ENCODE assay signal across 22 cellular contexts in genomic region chr1:80401757-80402156, GRCh38.
"Had no signal": no experiment of that assay in that cellular context is flagged by ENCODE, and none has a peak within 500 bp of the region (broad histone marks: within the 10 kb centered on the region; RNA-seq: fewer than 3 reads in every experiment).

No MANE protein-coding gene starts in this region.

- H3K36me3 ChIP-seq: left ventricle myocardium inferior, neutrophil, right atrium auricular region, right lobe of liver, stomach, suprapubic skin, thoracic aorta, tibial artery, upper lobe of right lung had no signal

- DNase-seq: islet precursor cell; left ventricle myocardium inferior; mesendoderm; naive thymus-derived CD4-positive, alpha-beta T cell; occipital lobe; right lobe of liver; stimulated activated CD4-positive, alpha-beta T cell treated with anti-CD3 and anti-CD28 coated beads, Interleukin-12 subunit alpha, Interleukin-12 subunit beta, amount 100 ng/mL, for 4 hours; stimulated activated CD4-positive, alpha-beta T cell treated with anti-CD3 and anti-CD28 coated beads, Interleukin-15, amount 100 ng/mL, for 24 hours; stimulated activated CD4-positive, alpha-beta T cell treated with anti-CD3 and anti-CD28 coated beads, Interleukin-2, amount 100 ng/mL, for 24 hours; stimulated activated CD4-positive, alpha-beta T cell treated with anti-CD3 and anti-CD28 coated beads, Interleukin-4, amount 100 ng/mL, for 1 hour; stimulated activated naive B cell treated with anti-CD40 and anti-IgM and Interleukin-4, amounts not matched to agents 10 μg/mL and 1 μg/mL and 100 μg/mL, for 72 hours; stimulated activated naive CD8-positive, alpha-beta T cell treated with anti-CD3 and anti-CD28 coated beads, Interleukin-15, Interleukin-2, amounts not matched to agents 100 U/mL and 50 U/mL, for 24 hours; stomach; tibial artery; trophoblast cell; upper lobe of right lung had no signal

- H3K4me3 ChIP-seq: left ventricle myocardium inferior, lung, right atrium auricular region, right lobe of liver, skin epidermis, stomach, suprapubic skin, thoracic aorta, tibial artery, upper lobe of right lung had no signal

- H3K27ac ChIP-seq: left ventricle myocardium inferior, neutrophil, right atrium auricular region, right lobe of liver, skin epidermis, stomach, suprapubic skin, thoracic aorta, tibial artery, upper lobe of right lung had no signal

- H3K9me3 ChIP-seq: neutrophil, right atrium auricular region, right lobe of liver, suprapubic skin, thoracic aorta, tibial artery, upper lobe of right lung had no signal

- H3K4me1 ChIP-seq: left ventricle myocardium inferior, right atrium auricular region, right lobe of liver, stomach, suprapubic skin, tibial artery, upper lobe of right lung had no signal

- H3K27me3 ChIP-seq: neutrophil, right atrium auricular region, right lobe of liver, stomach, suprapubic skin, tibial artery, upper lobe of right lung had no signal
